ENCODE assay signal across 8 cellular contexts in the genomic region with DNA sequence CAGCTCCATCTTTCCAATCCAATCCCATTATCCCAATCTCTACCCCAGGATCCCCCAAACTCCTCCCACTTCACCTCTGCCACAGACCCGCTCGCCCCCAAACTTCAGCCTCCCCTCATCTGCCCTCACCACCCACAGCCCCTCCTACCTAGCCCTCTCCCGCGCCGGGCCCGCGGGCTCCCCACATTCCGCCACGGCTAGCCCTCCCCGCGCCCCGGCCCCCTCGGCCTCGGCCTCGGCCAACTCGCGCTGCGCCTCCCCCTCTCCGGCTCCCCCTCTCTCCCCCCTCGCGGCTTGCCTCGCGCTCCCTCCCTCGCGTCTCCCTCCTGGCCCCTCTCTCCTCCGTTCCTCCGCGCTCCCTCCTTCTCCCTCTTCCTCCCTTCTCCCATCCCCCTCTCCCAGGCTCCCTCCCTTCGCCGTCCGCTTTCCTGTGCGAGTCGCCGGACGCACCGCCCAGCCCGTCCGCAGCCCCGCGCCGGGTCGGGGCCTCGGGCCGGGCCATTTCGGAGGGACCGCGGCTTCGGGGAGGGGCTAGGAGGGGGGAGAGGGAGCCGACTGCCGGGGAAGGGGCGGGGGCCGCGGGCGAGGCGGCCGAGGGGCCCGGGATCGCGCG. TPM values are rescaled to one million over a fixed set of nuclear protein-coding genes. Genes with fewer than 3 reads are reported as not detected.
DNase-seq lines count a peak whose midpoint lies in the region; ATAC-seq and TF ChIP-seq lines count a peak whose summit lies in the region.

A gene with protein sequence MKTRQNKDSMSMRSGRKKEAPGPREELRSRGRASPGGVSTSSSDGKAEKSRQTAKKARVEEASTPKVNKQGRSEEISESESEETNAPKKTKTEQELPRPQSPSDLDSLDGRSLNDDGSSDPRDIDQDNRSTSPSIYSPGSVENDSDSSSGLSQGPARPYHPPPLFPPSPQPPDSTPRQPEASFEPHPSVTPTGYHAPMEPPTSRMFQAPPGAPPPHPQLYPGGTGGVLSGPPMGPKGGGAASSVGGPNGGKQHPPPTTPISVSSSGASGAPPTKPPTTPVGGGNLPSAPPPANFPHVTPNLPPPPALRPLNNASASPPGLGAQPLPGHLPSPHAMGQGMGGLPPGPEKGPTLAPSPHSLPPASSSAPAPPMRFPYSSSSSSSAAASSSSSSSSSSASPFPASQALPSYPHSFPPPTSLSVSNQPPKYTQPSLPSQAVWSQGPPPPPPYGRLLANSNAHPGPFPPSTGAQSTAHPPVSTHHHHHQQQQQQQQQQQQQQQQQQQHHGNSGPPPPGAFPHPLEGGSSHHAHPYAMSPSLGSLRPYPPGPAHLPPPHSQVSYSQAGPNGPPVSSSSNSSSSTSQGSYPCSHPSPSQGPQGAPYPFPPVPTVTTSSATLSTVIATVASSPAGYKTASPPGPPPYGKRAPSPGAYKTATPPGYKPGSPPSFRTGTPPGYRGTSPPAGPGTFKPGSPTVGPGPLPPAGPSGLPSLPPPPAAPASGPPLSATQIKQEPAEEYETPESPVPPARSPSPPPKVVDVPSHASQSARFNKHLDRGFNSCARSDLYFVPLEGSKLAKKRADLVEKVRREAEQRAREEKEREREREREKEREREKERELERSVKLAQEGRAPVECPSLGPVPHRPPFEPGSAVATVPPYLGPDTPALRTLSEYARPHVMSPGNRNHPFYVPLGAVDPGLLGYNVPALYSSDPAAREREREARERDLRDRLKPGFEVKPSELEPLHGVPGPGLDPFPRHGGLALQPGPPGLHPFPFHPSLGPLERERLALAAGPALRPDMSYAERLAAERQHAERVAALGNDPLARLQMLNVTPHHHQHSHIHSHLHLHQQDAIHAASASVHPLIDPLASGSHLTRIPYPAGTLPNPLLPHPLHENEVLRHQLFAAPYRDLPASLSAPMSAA (N-terminal part only) (plus strand): TSS at position 581 of the 613 bp plus-strand sequence. CDS start 6,043 bp downstream, outside the sequence.

- H3K4me1 ChIP-seq in skeletal muscle tissue (ENCODE audit: control insufficient read depth in 3 of 3, insufficient read depth in 3 of 3, low read length in 3 of 3) = peaks cover 49 to 56% (median 50%) of the 10 kb centered on the region in 3 donors

- TF ChIP-seq CTCF in chondrocyte (IDR thresholded peaks at IDR 0.05) = no peak

- no peaks in the 10 kb centered on the region for H3K27me3 Mint-ChIP-seq in chondrocyte (ENCODE audit: low read depth)

- H3K36me3 ChIP-seq in skeletal muscle tissue (ENCODE audit: control insufficient read depth in 3 of 3, insufficient read depth in 3 of 3, low read length in 3 of 3) = no peaks in the 10 kb centered on the region

- H3K4me3 Mint-ChIP-seq in chondrocyte (ENCODE audit: unreplicated experiment) = peak within 1 kb of the TSS; percentile 96

- no peaks in the 10 kb centered on the region for H3K9me3 Mint-ChIP-seq in chondrocyte (ENCODE audit: low read depth)

- peak within 1 kb of the TSS; percentile 67 for H3K4me3 ChIP-seq in Jurkat, Clone E6-1 (ENCODE audit: low read length)
- H3K4me3 ChIP-seq in skeletal muscle tissue (ENCODE audit: low read length in 3 of 3) = peak within 1 kb of the TSS; percentile 77 to 79 (median 78)

- no peaks in the 10 kb centered on the region for H3K27me3 ChIP-seq in skeletal muscle tissue (ENCODE audit: control insufficient read depth in 3 of 3, insufficient read depth in 3 of 3, low read length in 3 of 3)

- H3K27ac ChIP-seq in skeletal muscle tissue (ENCODE audit: low read depth, low read length) = peak within 1 kb of the TSS; percentile 93

- intact Hi-C loops in T-helper 1 cell treated with Interleukin-12 subunit alpha and Interleukin-12 subunit beta and Interleukin-4 antibody, amounts not matched to agents 30 ng/mL and 1 ng/mL, for 36 hours (cut with micrococcal nuclease) = no loop called here

- H3K9ac ChIP-seq in skeletal muscle tissue (ENCODE audit: low read depth in 1 of 3, low read length in 3 of 3) = peak within 1 kb of the TSS; percentile 83 to 88 (median 86)

- peaks cover 3% of the 10 kb centered on the region for H3K36me3 Mint-ChIP-seq in chondrocyte (ENCODE audit: low read depth)

- H3K27ac Mint-ChIP-seq in chondrocyte (ENCODE audit: unreplicated experiment) = peak within 1 kb of the TSS; percentile 98

- DNase-seq in ELF-1 (ENCODE audit: low read depth, low spot score) (peak; percentile 69), chondrocyte (ENCODE audit: low spot score) (no peak), islet precursor cell (peak; percentile 92)
- DNase-seq in Jurkat, Clone E6-1 (ENCODE audit: low read depth, low spot score) = no peak

- ATAC-seq in HG02852 (IDR thresholded peaks at IDR 0.05; ENCODE audit: unreplicated experiment) (no peak), GM18870 (IDR thresholded peaks at IDR 0.05; ENCODE audit: unreplicated experiment) (no peak)

- H3K9me3 ChIP-seq in skeletal muscle tissue (ENCODE audit: control insufficient read depth in 3 of 3, low read length in 3 of 3) = no peaks in the 10 kb centered on the region

- H3K4me1 Mint-ChIP-seq in chondrocyte (ENCODE audit: low read depth) = peaks cover 68% of the 10 kb centered on the region

RNA-seq across cellular contexts. Expression of the gene that starts here (rescaled TPM):
- polyA plus RNA-seq in Jurkat, Clone E6-1 (2012; ENCODE audit: insufficient read depth, insufficient read length) = 13.1 TPM
- 42.9 and 44.1 TPM in 2 replicates for total RNA-seq in T-helper 1 cell treated with Interleukin-12 subunit alpha and Interleukin-12 subunit beta and Interleukin-4 antibody, amounts not matched to agents 30 ng/mL and 1 ng/mL, for 36 hours
- total RNA-seq in chondrocyte (103 to 110 TPM (median 106 TPM) in 3 replicates), skeletal muscle tissue (7.3 TPM)

Comparison
In these comparisons a context has a peak if more than half of its experiments do, and no peak if none do; other contexts are left out.
1. DNase-seq: peak in ELF-1 (single experiment) and islet precursor cell (single experiment); none in Jurkat, Clone E6-1 (single experiment) and chondrocyte (single experiment).